In the genomic region with DNA sequence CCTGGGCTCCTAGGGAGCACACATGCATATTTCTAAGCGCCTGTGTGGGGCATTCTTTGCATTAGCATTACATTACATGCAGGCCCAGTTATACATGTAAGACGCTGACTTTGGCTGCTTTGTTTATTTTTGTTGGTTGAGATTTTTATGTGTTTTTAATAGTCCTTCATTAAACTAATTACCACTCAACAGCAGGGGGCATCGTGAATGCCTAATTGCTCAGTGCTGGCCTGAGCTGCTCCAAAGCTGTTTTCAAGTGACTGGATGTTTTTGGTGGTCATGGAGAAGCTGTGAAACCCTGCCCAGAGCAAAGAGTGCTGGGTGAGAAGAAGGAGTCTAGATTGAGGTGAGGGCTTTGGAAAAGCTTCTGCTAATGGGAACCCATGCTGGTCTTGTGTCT, we compare ENCODE assay signal across 15 cellular contexts. TPM values are rescaled to one million over a fixed set of nuclear protein-coding genes. Genes with fewer than 3 reads are reported as not detected.
A peak's percentile ranks its signal among the peaks of the same experiment; 100 is the strongest.
DNase-seq lines count a peak whose midpoint lies in the region; ATAC-seq and TF ChIP-seq lines count a peak whose summit lies in the region.
"Had no signal": no experiment of that assay in that cellular context is flagged by ENCODE, and none has a peak within 500 bp of the region (broad histone marks: within the 10 kb centered on the region; RNA-seq: fewer than 3 reads in every experiment).

No MANE protein-coding gene starts in this region.

- no peaks in the 10 kb centered on the region for H3K36me3 ChIP-seq in GM23338 (ENCODE audit: insufficient read depth)
- H3K36me3 ChIP-seq: ovary had no signal

- peak; percentile 26 to 40 for TF ChIP-seq CTCF in GM23338 (conservative IDR thresholded peaks at IDR 0.05; ENCODE audit: low read depth in 2 of 2)

- H3K4me3 ChIP-seq in GM23338: no peak overlapping the region
- H3K4me3 ChIP-seq: adrenal gland, ovary, suprapubic skin had no signal

- no peak overlapping the region for H3K27ac ChIP-seq in GM23338 (ENCODE audit: low read depth)
- H3K27ac ChIP-seq: adrenal gland, ovary, suprapubic skin had no signal

- no peaks in the 10 kb centered on the region; the same call in 2 of the 3 replicates for H3K36me3 Mint-ChIP-seq in GM23338 (ENCODE audit: low read depth)

- H3K4me1 Mint-ChIP-seq in GM23338: peaks cover 25% of the 10 kb centered on the region

- H3K27me3 Mint-ChIP-seq in GM23338 (ENCODE audit: insufficient read depth, low read depth, poor library complexity): peaks cover 10% of the 10 kb centered on the region

- no peaks in the 10 kb centered on the region for H3K79me2 ChIP-seq in GM23338 (replicated peaks; ENCODE audit: insufficient read depth)

- no peaks in the 10 kb centered on the region for H3F3A ChIP-seq in GM23338 (replicated peaks; ENCODE audit: low read depth)

- ATAC-seq in GM23338 (peak; percentile 47), GM21786 (IDR thresholded peaks at IDR 0.05; ENCODE audit: unreplicated experiment) (no peak), left ventricle myocardium superior (no peak)

- no peaks in the 10 kb centered on the region for H3K27me3 ChIP-seq in GM23338 (ENCODE audit: insufficient read depth)
- H3K27me3 ChIP-seq: adrenal gland, ovary, suprapubic skin had no signal

- DNase-seq in GM23338 (ENCODE audit: low spot score) (peak; percentile 22), NCI-H69 (lab: John Stamatoyannopoulos, UW) (peak; percentile 87), dermis blood vessel endothelial cell (peak; percentile 30), pons (ENCODE audit: low spot score) (peak; percentile 36), ACHN (no peak), left ventricle myocardium superior (no peak)
- DNase-seq: activated CD4-positive, alpha-beta T cell treated with anti-CD3 and anti-CD28 coated beads for 48 hours; activated T-cell treated with anti-CD3 and anti-CD28 coated beads, Interleukin-2, amount 50 U/mL, for 48 hours; adrenal gland; COR-L47; cortex of kidney; NCI-H2029; ovary had no signal

- in situ Hi-C loops in ACHN (cut with HindIII; ENCODE audit: low pct_ligation_motif_present, low pct_unique_long_range_greater_than_20kb, low sequenced_read_pairs): no loop called here

- intact Hi-C loops in left ventricle myocardium superior (cut with micrococcal nuclease): no loop called here

- no peak overlapping the region for H2AFZ ChIP-seq in GM23338

- no peaks in the 10 kb centered on the region for H3K9me2 ChIP-seq in GM23338 (ENCODE audit: insufficient read depth)

- no peaks in the 10 kb centered on the region for H3K9me3 Mint-ChIP-seq in GM23338

- H3K4me3 Mint-ChIP-seq in GM23338: peak overlapping the region; percentile 13; the same call in 1 of the 3 replicates

- H3K4me1 ChIP-seq in GM23338 (ENCODE audit: insufficient read depth): peaks cover 26% of the 10 kb centered on the region
- H3K4me1 ChIP-seq: adrenal gland had no signal

- peak overlapping the region; percentile 64 for H3K27ac Mint-ChIP-seq in GM23338

- H3K4me2 ChIP-seq in GM23338: peak overlapping the region; percentile 40; the same call in 1 of the 2 replicates

- H4K20me1 ChIP-seq in GM23338 (replicated peaks; ENCODE audit: insufficient read depth): no peaks in the 10 kb centered on the region

TF ChIP-seq in GM23338, 12 proteins besides CTCF, POLR2A, EP300 and RAD21:
- TF ChIP-seq NANOG (IDR thresholded peaks at IDR 0.05; ENCODE audit: borderline replicate concordance) (no peak), POLR2AphosphoS5 (IDR thresholded peaks at IDR 0.05; ENCODE audit: low read depth) (no peak), EZH2phosphoT487 (IDR thresholded peaks at IDR 0.05; ENCODE audit: unreplicated experiment) (no peak), STAT1 (IDR thresholded peaks at IDR 0.05; ENCODE audit: unreplicated experiment) (no peak), EZH2 (IDR thresholded peaks at IDR 0.05; ENCODE audit: low read depth, unreplicated experiment) (no peak), CREB1 (CRISPR knock-in tag; IDR thresholded peaks at IDR 0.05; ENCODE audit: low read depth) (no peak)
- TF ChIP-seq, protein P1, sequence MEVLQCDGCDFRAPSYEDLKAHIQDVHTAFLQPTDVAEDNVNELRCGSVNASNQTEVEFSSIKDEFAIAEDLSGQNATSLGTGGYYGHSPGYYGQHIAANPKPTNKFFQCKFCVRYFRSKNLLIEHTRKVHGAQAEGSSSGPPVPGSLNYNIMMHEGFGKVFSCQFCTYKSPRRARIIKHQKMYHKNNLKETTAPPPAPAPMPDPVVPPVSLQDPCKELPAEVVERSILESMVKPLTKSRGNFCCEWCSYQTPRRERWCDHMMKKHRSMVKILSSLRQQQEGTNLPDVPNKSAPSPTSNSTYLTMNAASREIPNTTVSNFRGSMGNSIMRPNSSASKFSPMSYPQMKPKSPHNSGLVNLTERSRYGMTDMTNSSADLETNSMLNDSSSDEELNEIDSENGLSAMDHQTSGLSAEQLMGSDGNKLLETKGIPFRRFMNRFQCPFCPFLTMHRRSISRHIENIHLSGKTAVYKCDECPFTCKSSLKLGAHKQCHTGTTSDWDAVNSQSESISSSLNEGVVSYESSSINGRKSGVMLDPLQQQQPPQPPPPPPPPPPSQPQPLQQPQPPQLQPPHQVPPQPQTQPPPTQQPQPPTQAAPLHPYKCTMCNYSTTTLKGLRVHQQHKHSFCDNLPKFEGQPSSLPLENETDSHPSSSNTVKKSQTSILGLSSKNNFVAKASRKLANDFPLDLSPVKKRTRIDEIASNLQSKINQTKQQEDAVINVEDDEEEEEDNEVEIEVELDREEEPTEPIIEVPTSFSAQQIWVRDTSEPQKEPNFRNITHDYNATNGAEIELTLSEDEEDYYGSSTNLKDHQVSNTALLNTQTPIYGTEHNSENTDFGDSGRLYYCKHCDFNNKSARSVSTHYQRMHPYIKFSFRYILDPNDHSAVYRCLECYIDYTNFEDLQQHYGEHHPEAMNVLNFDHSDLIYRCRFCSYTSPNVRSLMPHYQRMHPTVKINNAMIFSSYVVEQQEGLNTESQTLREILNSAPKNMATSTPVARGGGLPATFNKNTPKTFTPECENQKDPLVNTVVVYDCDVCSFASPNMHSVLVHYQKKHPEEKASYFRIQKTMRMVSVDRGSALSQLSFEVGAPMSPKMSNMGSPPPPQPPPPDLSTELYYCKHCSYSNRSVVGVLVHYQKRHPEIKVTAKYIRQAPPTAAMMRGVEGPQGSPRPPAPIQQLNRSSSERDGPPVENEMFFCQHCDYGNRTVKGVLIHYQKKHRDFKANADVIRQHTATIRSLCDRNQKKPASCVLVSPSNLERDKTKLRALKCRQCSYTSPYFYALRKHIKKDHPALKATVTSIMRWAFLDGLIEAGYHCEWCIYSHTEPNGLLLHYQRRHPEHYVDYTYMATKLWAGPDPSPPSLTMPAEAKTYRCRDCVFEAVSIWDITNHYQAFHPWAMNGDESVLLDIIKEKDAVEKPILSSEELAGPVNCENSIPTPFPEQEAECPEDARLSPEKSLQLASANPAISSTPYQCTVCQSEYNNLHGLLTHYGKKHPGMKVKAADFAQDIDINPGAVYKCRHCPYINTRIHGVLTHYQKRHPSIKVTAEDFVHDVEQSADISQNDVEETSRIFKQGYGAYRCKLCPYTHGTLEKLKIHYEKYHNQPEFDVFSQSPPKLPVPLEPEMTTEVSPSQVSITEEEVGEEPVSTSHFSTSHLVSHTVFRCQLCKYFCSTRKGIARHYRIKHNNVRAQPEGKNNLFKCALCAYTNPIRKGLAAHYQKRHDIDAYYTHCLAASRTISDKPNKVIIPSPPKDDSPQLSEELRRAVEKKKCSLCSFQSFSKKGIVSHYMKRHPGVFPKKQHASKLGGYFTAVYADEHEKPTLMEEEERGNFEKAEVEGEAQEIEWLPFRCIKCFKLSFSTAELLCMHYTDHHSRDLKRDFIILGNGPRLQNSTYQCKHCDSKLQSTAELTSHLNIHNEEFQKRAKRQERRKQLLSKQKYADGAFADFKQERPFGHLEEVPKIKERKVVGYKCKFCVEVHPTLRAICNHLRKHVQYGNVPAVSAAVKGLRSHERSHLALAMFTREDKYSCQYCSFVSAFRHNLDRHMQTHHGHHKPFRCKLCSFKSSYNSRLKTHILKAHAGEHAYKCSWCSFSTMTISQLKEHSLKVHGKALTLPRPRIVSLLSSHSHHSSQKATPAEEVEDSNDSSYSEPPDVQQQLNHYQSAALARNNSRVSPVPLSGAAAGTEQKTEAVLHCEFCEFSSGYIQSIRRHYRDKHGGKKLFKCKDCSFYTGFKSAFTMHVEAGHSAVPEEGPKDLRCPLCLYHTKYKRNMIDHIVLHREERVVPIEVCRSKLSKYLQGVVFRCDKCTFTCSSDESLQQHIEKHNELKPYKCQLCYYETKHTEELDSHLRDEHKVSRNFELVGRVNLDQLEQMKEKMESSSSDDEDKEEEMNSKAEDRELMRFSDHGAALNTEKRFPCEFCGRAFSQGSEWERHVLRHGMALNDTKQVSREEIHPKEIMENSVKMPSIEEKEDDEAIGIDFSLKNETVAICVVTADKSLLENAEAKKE (CRISPR knock-in tag; IDR thresholded peaks at IDR 0.05): 0 out of 2 replicates have a peak, but pooled peaks have one; percentile 12
- TF ChIP-seq, protein P2, sequence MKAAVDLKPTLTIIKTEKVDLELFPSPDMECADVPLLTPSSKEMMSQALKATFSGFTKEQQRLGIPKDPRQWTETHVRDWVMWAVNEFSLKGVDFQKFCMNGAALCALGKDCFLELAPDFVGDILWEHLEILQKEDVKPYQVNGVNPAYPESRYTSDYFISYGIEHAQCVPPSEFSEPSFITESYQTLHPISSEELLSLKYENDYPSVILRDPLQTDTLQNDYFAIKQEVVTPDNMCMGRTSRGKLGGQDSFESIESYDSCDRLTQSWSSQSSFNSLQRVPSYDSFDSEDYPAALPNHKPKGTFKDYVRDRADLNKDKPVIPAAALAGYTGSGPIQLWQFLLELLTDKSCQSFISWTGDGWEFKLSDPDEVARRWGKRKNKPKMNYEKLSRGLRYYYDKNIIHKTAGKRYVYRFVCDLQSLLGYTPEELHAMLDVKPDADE (IDR thresholded peaks at IDR 0.05): no peak
TF ChIP-seq in GM23338: peak in this region for 1.

RNA-seq across cellular contexts. Expression of a gene that starts 41.5 kb away (rescaled TPM):
- total RNA-seq in GM23338 (2014; rRNA removed; shearing (Covaris generic)): 6.4 and 8.4 TPM in 2 replicates
- polyA plus RNA-seq in GM23338 (2016; fragmentation: Nextera tagmentation; extraction: Ambion mirVana): 1.9 and 2.0 TPM in 2 replicates
- total RNA-seq in dermis blood vessel endothelial cell (19.9 and 26.0 TPM in 2 replicates), left ventricle myocardium superior (246 TPM)

Comparison
In these comparisons a context has a peak if more than half of its experiments do, and no peak if none do; other contexts are left out.
1. DNase-seq: peak in GM23338 (single experiment), NCI-H69 (single experiment), dermis blood vessel endothelial cell (single experiment) and pons (single experiment); none in ACHN (single experiment) and left ventricle myocardium superior (single experiment).